18 cellular contexts compared by ENCODE assay signal in genomic region chr2:150778828-150779227, GRCh38.
DNase-seq lines count a peak whose midpoint lies in the region; ATAC-seq and TF ChIP-seq lines count a peak whose summit lies in the region.
"Had no signal": no experiment of that assay in that cellular context is flagged by ENCODE, and none has a peak within 500 bp of the region (broad histone marks: within the 10 kb centered on the region; RNA-seq: fewer than 3 reads in every experiment).

No MANE protein-coding gene starts in this region.

- no peak overlapping the region for H3K23ac ChIP-seq in mesenchymal stem cell (ENCODE audit: low read length in 2 of 2)

- H3K4me1 ChIP-seq in heart left ventricle (peaks cover 0 to 14% (median 5%) of the 10 kb centered on the region in 12 donors), left ventricle myocardium inferior (peaks cover 16% of the 10 kb centered on the region), mesenchymal stem cell (ENCODE audit: control insufficient read depth, insufficient read depth, low read depth, low read length) (no peaks in the 10 kb centered on the region)
- H3K4me1 ChIP-seq: colonic mucosa, pancreas had no signal

- no peak overlapping the region for H3K27ac ChIP-seq in heart left ventricle
- H3K27ac ChIP-seq in left ventricle myocardium inferior (replicated peaks) = no peak overlapping the region
- no peak overlapping the region for H3K27ac ChIP-seq in mesenchymal stem cell (ENCODE audit: low read length, poor library complexity, severe bottlenecking)
- H3K27ac ChIP-seq: colonic mucosa, GM23248, pancreas had no signal

- no peaks in the 10 kb centered on the region for H3K9me3 Mint-ChIP-seq in endothelial cell (ENCODE audit: unreplicated experiment)
- H3K9me3 Mint-ChIP-seq: activated naive CD4-positive, alpha-beta T cell treated with anti-CD3 and anti-CD28 coated beads, Interleukin-2, amount 50 U/mL, for 72 hours had no signal

- peak overlapping the region; percentile 31 for H3K9ac ChIP-seq in mesenchymal stem cell (ENCODE audit: low read length)
- H3K9ac ChIP-seq: GM23248 had no signal

- no peak overlapping the region for H3K14ac ChIP-seq in mesenchymal stem cell (ENCODE audit: low read length in 2 of 2)

- H3K36me3 ChIP-seq in heart left ventricle = no peaks in the 10 kb centered on the region
- no peaks in the 10 kb centered on the region for H3K36me3 ChIP-seq in left ventricle myocardium inferior
- no peaks in the 10 kb centered on the region for H3K36me3 ChIP-seq in mesenchymal stem cell (ENCODE audit: control insufficient read depth in 1 of 2, insufficient read depth in 2 of 2, low read depth in 1 of 2, low read length in 2 of 2)
- H3K36me3 ChIP-seq: colonic mucosa, pancreas had no signal

- WGBS in heart left ventricle, 4 donors = 27 to 40% (median 29%) methylated on average over 1 of the region's 1 CpG
- WGBS in mesenchymal stem cell = 64% methylated on average over 1 of the region's 1 CpG

- peak overlapping the region; percentile 91 for H3K27ac Mint-ChIP-seq in endothelial cell (ENCODE audit: unreplicated experiment)
- H3K27ac Mint-ChIP-seq: activated naive CD4-positive, alpha-beta T cell treated with anti-CD3 and anti-CD28 coated beads, Interleukin-2, amount 50 U/mL, for 72 hours; B cell had no signal

- ATAC-seq in heart left ventricle (peak in 3 of 4 donors; percentile 47 to 59 (median 52)), left colon (no peak)
- ATAC-seq: activated naive CD4-positive, alpha-beta T cell treated with anti-CD3 and anti-CD28 coated beads, Interleukin-2, amount 50 U/mL, for 72 hours; pancreas had no signal

- no peak overlapping the region for H2BK5ac ChIP-seq in mesenchymal stem cell (ENCODE audit: low read depth, low read length, poor library complexity, severe bottlenecking)

- H2AFZ ChIP-seq in mesenchymal stem cell (ENCODE audit: low read depth, low read length) = no peak overlapping the region
- H2AFZ ChIP-seq: GM23248 had no signal

- intact Hi-C loops in heart left ventricle (cut with DNase I) = no loop called here
- intact Hi-C loops in left ventricle myocardium inferior (cut with micrococcal nuclease) = no loop called here
- intact Hi-C loops in left colon (cut with DNase I, micrococcal nuclease) = no loop called here

- H3K9me3 ChIP-seq in heart left ventricle (no peaks in the 10 kb centered on the region), left ventricle myocardium inferior (replicated peaks) (no peaks in the 10 kb centered on the region), mesenchymal stem cell (ENCODE audit: control insufficient read depth, low read length) (no peaks in the 10 kb centered on the region)
- H3K9me3 ChIP-seq: colonic mucosa, pancreas had no signal

- H3K18ac ChIP-seq in mesenchymal stem cell (ENCODE audit: low read depth in 1 of 2, low read length in 2 of 2) = no peak overlapping the region

- peaks cover 29% of the 10 kb centered on the region for H3K4me1 Mint-ChIP-seq in endothelial cell (ENCODE audit: unreplicated experiment)
- H3K4me1 Mint-ChIP-seq: B cell had no signal

- no peak overlapping the region for H2BK15ac ChIP-seq in mesenchymal stem cell (ENCODE audit: low read depth, poor library complexity, severe bottlenecking)

- H3K4ac ChIP-seq in mesenchymal stem cell (ENCODE audit: low read depth in 1 of 2, low read length in 2 of 2) = peak overlapping the region in 1 of 2 experiments; percentile 12

- no peak overlapping the region for H3K4me2 ChIP-seq in mesenchymal stem cell (ENCODE audit: low read length, poor library complexity, severe bottlenecking)

- no peak overlapping the region for H3K4me3 ChIP-seq in heart left ventricle
- H3K4me3 ChIP-seq in left ventricle myocardium inferior = no peak overlapping the region
- no peak overlapping the region for H3K4me3 ChIP-seq in mesenchymal stem cell (ENCODE audit: insufficient read depth in 1 of 2, low read depth in 1 of 2, low read length in 2 of 2)
- H3K4me3 ChIP-seq: colonic mucosa, GM23248, pancreas had no signal

- H4K91ac ChIP-seq in mesenchymal stem cell (ENCODE audit: low read length) = no peak overlapping the region

- H2AK5ac ChIP-seq in mesenchymal stem cell (ENCODE audit: low read length, severe bottlenecking) = no peak overlapping the region

- peak in 1 of 5 donors; percentile 15 for DNase-seq in heart left ventricle
- DNase-seq in left ventricle myocardium inferior = no peak
- no peak for DNase-seq in endothelial cell (ENCODE audit: low spot score)
- DNase-seq in mesenchymal stem cell = peak; percentile 7
- DNase-seq in stromal cell of bone marrow (ENCODE audit: low read depth) = peak; percentile 4
- DNase-seq in activated CD4-positive, alpha-beta T cell treated with anti-CD3 and anti-CD28 coated beads, Interleukin-2, amount 50 U/mL, for 1 hour = no peak
- no peak for DNase-seq in NCI-H82 (lab: John Stamatoyannopoulos, UW)
- DNase-seq in left colon = no peak
- DNase-seq: activated CD4-positive, alpha-beta T cell treated with anti-CD3 and anti-CD28 coated beads for 4 hours; colonic mucosa; GM23248; islet precursor cell; NCI-H1092; NCI-H187 treated with DMSO at 0.1 percent for 48 hours; NCI-H69; pancreas had no signal

- no peak overlapping the region for H2BK120ac ChIP-seq in mesenchymal stem cell (ENCODE audit: low read depth, low read length)

- no peak overlapping the region for H3K4me3 Mint-ChIP-seq in endothelial cell (ENCODE audit: unreplicated experiment)
- H3K4me3 Mint-ChIP-seq: B cell had no signal

- TF ChIP-seq CTCF in heart left ventricle (IDR thresholded peaks at IDR 0.05) (no peak), left ventricle myocardium inferior (IDR thresholded peaks at IDR 0.05; ENCODE audit: borderline replicate concordance) (no peak), endothelial cell (IDR thresholded peaks at IDR 0.05; ENCODE audit: unreplicated experiment) (no peak)

- H2BK12ac ChIP-seq in mesenchymal stem cell (ENCODE audit: low read length in 2 of 2) = no peak overlapping the region

- H3K27me3 ChIP-seq in heart left ventricle (no peaks in the 10 kb centered on the region), left ventricle myocardium inferior (ENCODE audit: low read depth) (no peaks in the 10 kb centered on the region), mesenchymal stem cell (ENCODE audit: control insufficient read depth in 1 of 2, insufficient read depth in 1 of 2, low read length in 2 of 2) (no peaks in the 10 kb centered on the region)
- H3K27me3 ChIP-seq: colonic mucosa, pancreas had no signal

- H4K8ac ChIP-seq in mesenchymal stem cell (ENCODE audit: low read length) = no peak overlapping the region

- H3K36me3 Mint-ChIP-seq in endothelial cell (ENCODE audit: low read depth, unreplicated experiment) = no peaks in the 10 kb centered on the region
- H3K36me3 Mint-ChIP-seq: activated naive CD4-positive, alpha-beta T cell treated with anti-CD3 and anti-CD28 coated beads, Interleukin-2, amount 50 U/mL, for 72 hours had no signal

- H3K27me3 Mint-ChIP-seq in endothelial cell (ENCODE audit: unreplicated experiment) = peaks cover 1% of the 10 kb centered on the region
- H3K27me3 Mint-ChIP-seq: B cell had no signal

- no peak for TF ChIP-seq POLR2A in heart left ventricle (IDR thresholded peaks at IDR 0.05)

- H3K79me1 ChIP-seq in mesenchymal stem cell (replicated peaks; ENCODE audit: low read length, poor library complexity, severe bottlenecking) = no peaks in the 10 kb centered on the region

Comparison
In these comparisons a context has a peak if more than half of its experiments do, and no peak if none do; other contexts are left out.
1. DNase-seq: peak in mesenchymal stem cell (single experiment) and stromal cell of bone marrow (single experiment); none in left ventricle myocardium inferior (single experiment), endothelial cell (single experiment), activated CD4-positive, alpha-beta T cell treated with anti-CD3 and anti-CD28 coated beads, Interleukin-2, amount 50 U/mL, for 1 hour (single experiment), NCI-H82 (single experiment) and left colon (0 of 2).